17 cellular contexts compared by ENCODE assay signal in the genomic region with DNA sequence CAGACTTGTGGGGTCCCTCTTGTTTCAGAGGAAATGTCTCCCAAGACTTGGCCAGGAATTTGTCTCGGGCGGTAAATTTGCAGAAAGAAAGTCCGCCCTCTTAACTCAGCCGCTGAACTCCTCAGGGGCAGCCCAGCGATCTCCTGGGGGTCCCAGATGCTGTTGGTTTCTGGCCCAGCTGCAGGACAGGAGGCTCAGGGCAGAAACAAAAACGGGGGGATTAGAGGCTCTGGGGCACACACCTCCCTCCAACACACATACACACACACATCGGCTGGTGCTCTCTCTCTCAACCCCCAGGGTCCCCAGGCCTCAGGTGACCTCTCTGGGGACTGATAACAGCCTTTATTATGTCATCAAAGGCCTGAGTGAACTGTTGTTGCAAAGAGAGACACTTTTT. TPM values are rescaled to one million over a fixed set of nuclear protein-coding genes. Genes with fewer than 3 reads are reported as not detected.
A peak's percentile ranks its signal among the peaks of the same experiment; 100 is the strongest.
DNase-seq lines count a peak whose midpoint lies in the region; FAIRE-seq and TF ChIP-seq lines count a peak whose summit lies in the region.
"Had no signal": no experiment of that assay in that cellular context is flagged by ENCODE, and none has a peak within 500 bp of the region (broad histone marks: within the 10 kb centered on the region; RNA-seq: fewer than 3 reads in every experiment).

No MANE protein-coding gene starts in this region.

- WGBS in spleen, 5 donors: 75 to 86% (median 81%) methylated on average over 7 of the region's 7 CpGs
- WGBS in small intestine, 3 donors: 58 to 72% (median 64%) methylated on average over 7 of the region's 7 CpGs
- WGBS in suprapubic skin: 43% methylated on average over 1 of the region's 7 CpGs

- intact Hi-C loops in spleen (cut with DNase I; ENCODE audit: low total_unique reads): no loop called here

- H3K27ac ChIP-seq in BLaER1 treated with 17β-estradiol and CSF1 and Interleukin-3, amounts not matched to agents 10 nM and 100 nM: peak overlapping the region in 7 of 11 experiments; percentile 3 to 55 (median 27); a peak in 8 of 22 replicates
- H3K27ac ChIP-seq in muscle layer of colon (ENCODE audit: low read depth, low read length): peak overlapping the region; percentile 66
- no peak overlapping the region for H3K27ac ChIP-seq in spleen
- H3K27ac ChIP-seq in small intestine (ENCODE audit: low read depth in 1 of 2, low read length in 1 of 2): no peak overlapping the region
- H3K27ac ChIP-seq in suprapubic skin: no peak overlapping the region

- peaks cover 0 to 68% (median 48%) of the 10 kb centered on the region in 11 experiments; a peak in 17 of 22 replicates for H4K20me1 ChIP-seq in BLaER1 treated with 17β-estradiol and CSF1 and Interleukin-3, amounts not matched to agents 10 nM and 100 nM

- DNase-seq in adipocyte (ENCODE audit: low read depth) (no peak), spleen (peak; percentile 34), small intestine (no peak), occipital lobe (lab: John Stamatoyannopoulos, UW) (no peak), GM13976 (ENCODE audit: low spot score) (no peak), suprapubic skin (ENCODE audit: low spot score in 2 of 2) (no peak)
- DNase-seq: CD4-positive, CD25-positive, alpha-beta regulatory T cell; DND-41; GDM1; MM.1S; NCI-H1105; NCI-H187; NCI-H69 had no signal

- H3K4me3 ChIP-seq in BLaER1 treated with 17β-estradiol and CSF1 and Interleukin-3, amounts not matched to agents 10 nM and 100 nM: no peak overlapping the region
- H3K4me3 ChIP-seq in adipocyte (ENCODE audit: low read length) (peak overlapping the region; percentile 52), muscle layer of colon (ENCODE audit: low read depth in 1 of 2, low read length in 2 of 2) (peak overlapping the region; percentile 64 to 72), spleen (no peak overlapping the region), small intestine (ENCODE audit: low read depth in 1 of 2, low read length in 2 of 2) (no peak overlapping the region), suprapubic skin (no peak overlapping the region)

- in situ Hi-C loops in GM13976 (cut with MboI; ENCODE audit: low sequenced_read_pairs, unreplicated experiment): loop anchor here (25.0 kb wide), 1 partner anchor 306 kb away; the partner anchor contains the start of gene RETN

- peak overlapping the region in 6 of 11 experiments; percentile 11 to 56 (median 37); a peak in 10 of 22 replicates for H3K4me2 ChIP-seq in BLaER1 treated with 17β-estradiol and CSF1 and Interleukin-3, amounts not matched to agents 10 nM and 100 nM

- no peaks in the 10 kb centered on the region for H3K27me3 ChIP-seq in BLaER1 treated with 17β-estradiol and CSF1 and Interleukin-3, amounts not matched to agents 10 nM and 100 nM
- H3K27me3 ChIP-seq in adipocyte (replicated peaks; ENCODE audit: control insufficient read depth, insufficient read depth, low read length) (peaks cover 7% of the 10 kb centered on the region), muscle layer of colon (ENCODE audit: control insufficient read depth in 1 of 2, insufficient read depth in 2 of 2, low read length in 2 of 2) (no peaks in the 10 kb centered on the region), spleen (replicated peaks in 1 of 7) (no peaks in the 10 kb centered on the region), small intestine (ENCODE audit: control insufficient read depth in 2 of 2, insufficient read depth in 2 of 2, low read length in 2 of 2) (no peaks in the 10 kb centered on the region), suprapubic skin (no peaks in the 10 kb centered on the region)

- TF ChIP-seq CTCF in spleen (IDR thresholded peaks at IDR 0.05 in 8 of 11, conservative IDR thresholded peaks at IDR 0.05 in 3 of 11): no peak
- TF ChIP-seq CTCF in GM13976 (IDR thresholded peaks at IDR 0.05; ENCODE audit: borderline replicate concordance, control extremely low read depth, extremely low read depth, insufficient read depth, missing control alignments): no peak
- TF ChIP-seq CTCF in suprapubic skin (IDR thresholded peaks at IDR 0.05): no peak

- H3K36me3 ChIP-seq in BLaER1 treated with 17β-estradiol and CSF1 and Interleukin-3, amounts not matched to agents 10 nM and 100 nM: peaks cover 5 to 98% (median 94%) of the 10 kb centered on the region in 11 experiments; a peak in 20 of 22 replicates
- H3K36me3 ChIP-seq in adipocyte (ENCODE audit: control insufficient read depth, insufficient read depth, low read length, severe bottlenecking) (no peaks in the 10 kb centered on the region), muscle layer of colon (ENCODE audit: insufficient read depth, low read length) (no peaks in the 10 kb centered on the region), spleen (peaks cover 0 to 83% (median 8%) of the 10 kb centered on the region in 6 donors), small intestine (ENCODE audit: control insufficient read depth in 2 of 2, insufficient read depth in 2 of 2, low read length in 2 of 2) (no peaks in the 10 kb centered on the region), suprapubic skin (no peaks in the 10 kb centered on the region)

- H3K9ac ChIP-seq in BLaER1 treated with 17β-estradiol and CSF1 and Interleukin-3, amounts not matched to agents 10 nM and 100 nM: peak overlapping the region in 5 of 11 experiments; percentile 25 to 56 (median 34); a peak in 7 of 22 replicates
- H3K9ac ChIP-seq in adipocyte (ENCODE audit: low read length) (peak overlapping the region; percentile 59), muscle layer of colon (ENCODE audit: low read length) (peak overlapping the region; percentile 23)

- TF ChIP-seq EP300 in suprapubic skin (IDR thresholded peaks at IDR 0.05): no peak

- H3K4me1 ChIP-seq in BLaER1 treated with 17β-estradiol and CSF1 and Interleukin-3, amounts not matched to agents 10 nM and 100 nM: peaks cover 0 to 64% (median 43%) of the 10 kb centered on the region in 10 experiments; a peak in 18 of 20 replicates
- peaks cover 12% of the 10 kb centered on the region for H3K4me1 ChIP-seq in adipocyte (ENCODE audit: control insufficient read depth, insufficient read depth, low read length)
- H3K4me1 ChIP-seq in muscle layer of colon (ENCODE audit: insufficient read depth, low read length): peaks cover 21% of the 10 kb centered on the region
- H3K4me1 ChIP-seq in spleen: peaks cover 5 to 63% (median 30%) of the 10 kb centered on the region in 6 donors
- no peaks in the 10 kb centered on the region for H3K4me1 ChIP-seq in small intestine (ENCODE audit: control insufficient read depth in 2 of 2, insufficient read depth in 1 of 2, low read depth in 1 of 2, low read length in 1 of 2)
- H3K4me1 ChIP-seq in suprapubic skin: no peaks in the 10 kb centered on the region

- H3K9me3 ChIP-seq in BLaER1 treated with 17β-estradiol and CSF1 and Interleukin-3, amounts not matched to agents 10 nM and 100 nM (replicated peaks in 1 of 11): peaks cover 15 to 50% (median 17%) of the 10 kb centered on the region in 11 experiments
- peaks cover 7% of the 10 kb centered on the region for H3K9me3 ChIP-seq in adipocyte (ENCODE audit: control insufficient read depth, low read length)
- H3K9me3 ChIP-seq in muscle layer of colon (ENCODE audit: low read length): no peaks in the 10 kb centered on the region
- peaks cover 0 to 15% (median 10%) of the 10 kb centered on the region in 8 donors for H3K9me3 ChIP-seq in spleen
- no peaks in the 10 kb centered on the region for H3K9me3 ChIP-seq in small intestine (ENCODE audit: control insufficient read depth, low read depth)
- H3K9me3 ChIP-seq in suprapubic skin: no peaks in the 10 kb centered on the region

- no peak for TF ChIP-seq POLR2A in spleen (IDR thresholded peaks at IDR 0.05)
- TF ChIP-seq POLR2A in suprapubic skin (IDR thresholded peaks at IDR 0.05): no peak

- no peak for FAIRE-seq in small intestine (lab: Jason Lieb, UNC)
- FAIRE-seq: A204.1, D721Med had no signal

RNA-seq across cellular contexts. Expression of gene ARHGEF18, which starts 7.1 kb away (rescaled TPM):
- total RNA-seq in spleen (10 to 100 TPM; 60.2 to 79.8 (median 71.1) TPM), occipital lobe (28.7 TPM), suprapubic skin (10 to 100 TPM; 24.2 to 43.5 (median 31.2) TPM)
- polyA plus RNA-seq in spleen (10 to 100 TPM; 24.3 to 56.9 (median 38.1) TPM), small intestine (10 to 100 TPM; 22.6 to 24.9 (median 23.0) TPM)

Comparison
In these comparisons a context has a peak if more than half of its experiments do, and no peak if none do; other contexts are left out.
1. H3K27ac ChIP-seq: peak in BLaER1 treated with 17β-estradiol and CSF1 and Interleukin-3, amounts not matched to agents 10 nM and 100 nM (7 of 11) and muscle layer of colon (single experiment); none in spleen (0 of 8), small intestine (0 of 2) and suprapubic skin (single experiment).
2. H3K4me3 ChIP-seq: peak in adipocyte (single experiment) and muscle layer of colon (2 of 2); none in BLaER1 treated with 17β-estradiol and CSF1 and Interleukin-3, amounts not matched to agents 10 nM and 100 nM (0 of 10), spleen (0 of 8), small intestine (0 of 2) and suprapubic skin (single experiment).